Comparison of ENCODE assay signal across 8 cellular contexts in the genomic region with DNA sequence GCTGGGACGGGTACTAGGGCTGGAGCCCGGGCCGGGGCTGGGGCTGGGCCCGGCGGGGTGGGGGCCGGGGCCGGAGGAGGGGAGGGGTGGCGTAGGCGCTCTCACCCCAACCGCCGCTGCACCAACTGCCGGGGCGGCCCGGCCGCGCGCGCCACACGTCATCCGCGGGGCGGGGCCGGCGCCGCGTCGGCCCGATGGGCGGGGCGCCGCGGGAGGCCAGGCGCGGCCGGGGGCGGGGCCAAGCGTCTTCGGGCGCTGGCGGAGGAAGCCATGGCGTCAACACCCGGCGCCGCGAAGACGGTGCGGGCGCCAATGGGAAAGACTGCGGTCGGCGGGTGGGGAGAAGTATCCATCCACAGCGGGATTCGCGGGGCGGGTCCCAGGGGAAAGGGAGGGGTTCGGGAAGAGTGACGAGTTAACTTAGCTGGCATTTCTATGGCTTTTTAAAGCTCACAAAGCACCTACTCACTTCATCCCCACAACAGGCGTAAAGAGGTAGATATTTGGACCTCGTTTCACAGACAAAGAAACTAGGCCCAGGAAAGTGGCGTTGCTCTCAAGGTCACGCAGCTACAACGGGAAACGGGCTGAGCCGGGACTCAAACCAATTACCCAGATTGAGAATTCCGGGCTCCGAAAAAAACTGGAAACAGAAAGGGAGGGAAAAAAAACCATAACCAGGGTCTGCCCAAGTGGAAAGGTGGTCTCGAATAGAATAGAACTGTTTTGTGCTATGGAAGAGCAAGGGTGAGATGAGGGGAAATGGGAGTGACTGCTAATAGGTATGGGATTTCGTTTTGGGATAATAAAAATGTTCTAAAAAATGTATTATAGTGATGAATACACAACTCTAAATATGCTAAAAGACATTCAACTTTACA. TPM values are rescaled to one million over a fixed set of nuclear protein-coding genes. Genes with fewer than 3 reads are reported as not detected.
DNase-seq lines count a peak whose midpoint lies in the region; ATAC-seq, FAIRE-seq and TF ChIP-seq lines count a peak whose summit lies in the region.

A gene with protein sequence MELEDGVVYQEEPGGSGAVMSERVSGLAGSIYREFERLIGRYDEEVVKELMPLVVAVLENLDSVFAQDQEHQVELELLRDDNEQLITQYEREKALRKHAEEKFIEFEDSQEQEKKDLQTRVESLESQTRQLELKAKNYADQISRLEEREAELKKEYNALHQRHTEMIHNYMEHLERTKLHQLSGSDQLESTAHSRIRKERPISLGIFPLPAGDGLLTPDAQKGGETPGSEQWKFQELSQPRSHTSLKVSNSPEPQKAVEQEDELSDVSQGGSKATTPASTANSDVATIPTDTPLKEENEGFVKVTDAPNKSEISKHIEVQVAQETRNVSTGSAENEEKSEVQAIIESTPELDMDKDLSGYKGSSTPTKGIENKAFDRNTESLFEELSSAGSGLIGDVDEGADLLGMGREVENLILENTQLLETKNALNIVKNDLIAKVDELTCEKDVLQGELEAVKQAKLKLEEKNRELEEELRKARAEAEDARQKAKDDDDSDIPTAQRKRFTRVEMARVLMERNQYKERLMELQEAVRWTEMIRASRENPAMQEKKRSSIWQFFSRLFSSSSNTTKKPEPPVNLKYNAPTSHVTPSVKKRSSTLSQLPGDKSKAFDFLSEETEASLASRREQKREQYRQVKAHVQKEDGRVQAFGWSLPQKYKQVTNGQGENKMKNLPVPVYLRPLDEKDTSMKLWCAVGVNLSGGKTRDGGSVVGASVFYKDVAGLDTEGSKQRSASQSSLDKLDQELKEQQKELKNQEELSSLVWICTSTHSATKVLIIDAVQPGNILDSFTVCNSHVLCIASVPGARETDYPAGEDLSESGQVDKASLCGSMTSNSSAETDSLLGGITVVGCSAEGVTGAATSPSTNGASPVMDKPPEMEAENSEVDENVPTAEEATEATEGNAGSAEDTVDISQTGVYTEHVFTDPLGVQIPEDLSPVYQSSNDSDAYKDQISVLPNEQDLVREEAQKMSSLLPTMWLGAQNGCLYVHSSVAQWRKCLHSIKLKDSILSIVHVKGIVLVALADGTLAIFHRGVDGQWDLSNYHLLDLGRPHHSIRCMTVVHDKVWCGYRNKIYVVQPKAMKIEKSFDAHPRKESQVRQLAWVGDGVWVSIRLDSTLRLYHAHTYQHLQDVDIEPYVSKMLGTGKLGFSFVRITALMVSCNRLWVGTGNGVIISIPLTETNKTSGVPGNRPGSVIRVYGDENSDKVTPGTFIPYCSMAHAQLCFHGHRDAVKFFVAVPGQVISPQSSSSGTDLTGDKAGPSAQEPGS (N-terminal part only) (minus strand): TSS at position 130 of the 881 bp plus-strand sequence. CDS start 212 bp downstream, outside the sequence.

- no peaks in the 10 kb centered on the region for H3K36me3 ChIP-seq in SU-DHL-6 (ENCODE audit: low read length)
- no peaks in the 10 kb centered on the region for H3K36me3 ChIP-seq in pancreas
- no peaks in the 10 kb centered on the region for H3K36me3 ChIP-seq in thyroid gland

- H3K4me2 ChIP-seq in SU-DHL-6 (ENCODE audit: low read depth, low read length, poor library complexity, severe bottlenecking), result peak within 1 kb of the TSS; percentile 92

- FAIRE-seq in pancreas (lab: Jason Lieb, UNC), result no peak

- peaks cover 7% of the 10 kb centered on the region; the same call in 1 of the 2 replicates for H3F3A ChIP-seq in SU-DHL-6 (ENCODE audit: insufficient read depth)

- H2AFZ ChIP-seq in SU-DHL-6 (ENCODE audit: low read depth, low read length, severe bottlenecking), result peak within 1 kb of the TSS; percentile 81

- H3K4me1 ChIP-seq in pancreas (peaks cover 0 to 27% (median 10%) of the 10 kb centered on the region in 3 donors), thyroid gland (peaks cover 35 to 37% of the 10 kb centered on the region in 2 donors)

- no peaks in the 10 kb centered on the region for H3K9me3 Mint-ChIP-seq in activated naive CD8-positive, alpha-beta T cell treated with anti-CD3 and anti-CD28 coated beads, Interleukin-2, amount 10 ng/mL, durations not matched to agents 7 days and 5 days

- no peaks in the 10 kb centered on the region for H3K27me3 Mint-ChIP-seq in activated naive CD8-positive, alpha-beta T cell treated with anti-CD3 and anti-CD28 coated beads, Interleukin-2, amount 10 ng/mL, durations not matched to agents 7 days and 5 days

- H4K20me1 ChIP-seq in SU-DHL-6 (ENCODE audit: low read depth, low read length), result no peaks in the 10 kb centered on the region; the same call in 1 of the 2 replicates

- H3K79me2 ChIP-seq in SU-DHL-6 (ENCODE audit: insufficient read depth, low read length), result peaks cover 38% of the 10 kb centered on the region

- H3K4me1 Mint-ChIP-seq in activated naive CD8-positive, alpha-beta T cell treated with anti-CD3 and anti-CD28 coated beads, Interleukin-2, amount 10 ng/mL, durations not matched to agents 7 days and 5 days, result peaks cover 38% of the 10 kb centered on the region

- peak within 1 kb of the TSS; percentile 95 for H3K9ac ChIP-seq in SU-DHL-6 (ENCODE audit: low read length)

- H3K27ac ChIP-seq in SU-DHL-6 (ENCODE audit: low read depth, low read length), result peak within 1 kb of the TSS; percentile 74
- peak within 1 kb of the TSS; percentile 98 to 100 (median 99) for H3K27ac ChIP-seq in pancreas
- H3K27ac ChIP-seq in thyroid gland, result peak within 1 kb of the TSS; percentile 99 to 100 (median 99)

- H3K36me3 Mint-ChIP-seq in activated naive CD8-positive, alpha-beta T cell treated with anti-CD3 and anti-CD28 coated beads, Interleukin-2, amount 10 ng/mL, durations not matched to agents 7 days and 5 days, result no peaks in the 10 kb centered on the region

- TF ChIP-seq POLR2A in thyroid gland (IDR thresholded peaks at IDR 0.05), result peak; percentile 23 to 93

- POLR2A ChIA-PET in GM10248 (lab: Yijun Ruan, JAX), result interaction anchor here (0.7 to 1.7 kb wide), 3 partner anchors 32 to 254 kb away, joined by 4 to 7 read pairs (median 6); a partner anchor contains a TSS
- POLR2A ChIA-PET in activated naive CD8-positive, alpha-beta T cell treated with anti-CD3 and anti-CD28 coated beads, Interleukin-2, amount 10 ng/mL, durations not matched to agents 7 days and 5 days (lab: Charles Lee), result interaction anchor here (0.6 to 1.9 kb wide), 9 partner anchors 32 to 402 kb away, joined by 3 to 23 read pairs (median 5); a partner anchor contains a TSS

- DNase-seq in GM10248 (ENCODE audit: extremely low spot score) (peak; percentile 97), NCI-H1105 treated with DMSO at 0.1 percent for 48 hours (lab: John Stamatoyannopoulos, UW) (peak; percentile 87), Right ventricle myocardium inferior (ENCODE audit: missing footprints) (peak; percentile 97), pancreas (peak; percentile 94 to 96 (median 94)), thyroid gland (peak; percentile 95)
- peak; percentile 99 for DNase-seq in activated naive CD8-positive, alpha-beta T cell treated with anti-CD3 and anti-CD28 coated beads, Interleukin-2, amount 10 ng/mL, durations not matched to agents 7 days and 5 days

- WGBS in pancreas, 2 donors, result 0 to 1% methylated on average over 55 to 68 of the region's 68 CpGs
- 2% methylated on average over 21 to 26 of the region's 68 CpGs for WGBS in thyroid gland, 2 donors

- H3K27ac Mint-ChIP-seq in activated naive CD8-positive, alpha-beta T cell treated with anti-CD3 and anti-CD28 coated beads, Interleukin-2, amount 10 ng/mL, durations not matched to agents 7 days and 5 days, result peak within 1 kb of the TSS; percentile 96

- CTCF ChIA-PET in GM10248 (lab: Yijun Ruan, JAX), result interaction anchor here (1.0 to 3.0 kb wide), 4 partner anchors 14 to 269 kb away, joined by 3 to 19 read pairs (median 3); a partner anchor contains a TSS

- H3K27me3 ChIP-seq in SU-DHL-6 (ENCODE audit: low read length) (no peaks in the 10 kb centered on the region), pancreas (no peaks in the 10 kb centered on the region), thyroid gland (no peaks in the 10 kb centered on the region)

- intact Hi-C loops in Right ventricle myocardium inferior (cut with DNase I), result loop anchor here (1.0 kb wide), 2 partner anchors 32 to 45 kb away; a partner anchor contains a TSS
- intact Hi-C loops in pancreas (cut with DNase I), result no loop called here
- intact Hi-C loops in thyroid gland (cut with DNase I), result no loop called here

- ATAC-seq in HG02623 (IDR thresholded peaks at IDR 0.05; ENCODE audit: unreplicated experiment) (peak; percentile 72), Right ventricle myocardium inferior (peak; percentile 90), pancreas (peak; percentile 69 to 84 (median 76))
- ATAC-seq in activated naive CD8-positive, alpha-beta T cell treated with anti-CD3 and anti-CD28 coated beads, Interleukin-2, amount 10 ng/mL, durations not matched to agents 7 days and 5 days (ENCODE audit: low read depth), result peak; percentile 79

- TF ChIP-seq CTCF in GM10248 (IDR thresholded peaks at IDR 0.05; ENCODE audit: control extremely low read depth, extremely low read depth, low read depth, missing control alignments) (no peak), SU-DHL-6 (IDR thresholded peaks at IDR 0.05; ENCODE audit: insufficient read depth, low read length, poor library complexity, severe bottlenecking) (no peak), pancreas (IDR thresholded peaks at IDR 0.05) (no peak), thyroid gland (IDR thresholded peaks at IDR 0.05) (no peak)

- H3K4me3 Mint-ChIP-seq in activated naive CD8-positive, alpha-beta T cell treated with anti-CD3 and anti-CD28 coated beads, Interleukin-2, amount 10 ng/mL, durations not matched to agents 7 days and 5 days, result peak within 1 kb of the TSS; percentile 89

- H3K9me2 ChIP-seq in SU-DHL-6 (replicated peaks; ENCODE audit: insufficient read depth, low read length), result no peaks in the 10 kb centered on the region

- peak within 1 kb of the TSS; percentile 87 for H3K4me3 ChIP-seq in SU-DHL-6 (ENCODE audit: insufficient read depth, low read length, poor library complexity, severe bottlenecking)
- H3K4me3 ChIP-seq in pancreas, result peak within 1 kb of the TSS; percentile 79 to 99 (median 94)
- peak within 1 kb of the TSS; percentile 94 to 99 (median 98) for H3K4me3 ChIP-seq in thyroid gland (replicated peaks in 1 of 3)

- H3K9me3 ChIP-seq in SU-DHL-6 (ENCODE audit: insufficient read depth, low read length), result no peaks in the 10 kb centered on the region
- H3K9me3 ChIP-seq in pancreas, result no peaks in the 10 kb centered on the region
- no peaks in the 10 kb centered on the region for H3K9me3 ChIP-seq in thyroid gland

RNA-seq across cellular contexts. Expression of the gene that starts here (rescaled TPM):
- 10 to 100 TPM; 52.3 to 62.9 TPM for total RNA-seq in activated naive CD8-positive, alpha-beta T cell treated with anti-CD3 and anti-CD28 coated beads, Interleukin-2, amount 10 ng/mL, durations not matched to agents 7 days and 5 days
- total RNA-seq in Right ventricle myocardium inferior (49.4 TPM), pancreas (10 to 100 TPM; 32.3 to 56.1 (median 42.9) TPM), thyroid gland (100 to 1,000 TPM; 117 to 240 (median 154) TPM)
- 10 to 100 TPM; 18.7 to 33.0 TPM for polyA plus RNA-seq in pancreas

Comparison
In these comparisons a context has a peak if more than half of its experiments do, and no peak if none do; other contexts are left out.
1. Peak in every context shown above with its lines: DNase-seq, ATAC-seq, H3K4me3 ChIP-seq and H3K27ac ChIP-seq.